ENCODE assay signal across 1 cellular context in genomic region chrX:110318664-110318968, GRCh38.
TF ChIP-seq lines count a peak whose summit lies in the region.

No MANE protein-coding gene starts in this region.

TF ChIP-seq in GM12878, 131 proteins besides CTCF, POLR2A, EP300 and RAD21:
- TF ChIP-seq, protein P1, sequence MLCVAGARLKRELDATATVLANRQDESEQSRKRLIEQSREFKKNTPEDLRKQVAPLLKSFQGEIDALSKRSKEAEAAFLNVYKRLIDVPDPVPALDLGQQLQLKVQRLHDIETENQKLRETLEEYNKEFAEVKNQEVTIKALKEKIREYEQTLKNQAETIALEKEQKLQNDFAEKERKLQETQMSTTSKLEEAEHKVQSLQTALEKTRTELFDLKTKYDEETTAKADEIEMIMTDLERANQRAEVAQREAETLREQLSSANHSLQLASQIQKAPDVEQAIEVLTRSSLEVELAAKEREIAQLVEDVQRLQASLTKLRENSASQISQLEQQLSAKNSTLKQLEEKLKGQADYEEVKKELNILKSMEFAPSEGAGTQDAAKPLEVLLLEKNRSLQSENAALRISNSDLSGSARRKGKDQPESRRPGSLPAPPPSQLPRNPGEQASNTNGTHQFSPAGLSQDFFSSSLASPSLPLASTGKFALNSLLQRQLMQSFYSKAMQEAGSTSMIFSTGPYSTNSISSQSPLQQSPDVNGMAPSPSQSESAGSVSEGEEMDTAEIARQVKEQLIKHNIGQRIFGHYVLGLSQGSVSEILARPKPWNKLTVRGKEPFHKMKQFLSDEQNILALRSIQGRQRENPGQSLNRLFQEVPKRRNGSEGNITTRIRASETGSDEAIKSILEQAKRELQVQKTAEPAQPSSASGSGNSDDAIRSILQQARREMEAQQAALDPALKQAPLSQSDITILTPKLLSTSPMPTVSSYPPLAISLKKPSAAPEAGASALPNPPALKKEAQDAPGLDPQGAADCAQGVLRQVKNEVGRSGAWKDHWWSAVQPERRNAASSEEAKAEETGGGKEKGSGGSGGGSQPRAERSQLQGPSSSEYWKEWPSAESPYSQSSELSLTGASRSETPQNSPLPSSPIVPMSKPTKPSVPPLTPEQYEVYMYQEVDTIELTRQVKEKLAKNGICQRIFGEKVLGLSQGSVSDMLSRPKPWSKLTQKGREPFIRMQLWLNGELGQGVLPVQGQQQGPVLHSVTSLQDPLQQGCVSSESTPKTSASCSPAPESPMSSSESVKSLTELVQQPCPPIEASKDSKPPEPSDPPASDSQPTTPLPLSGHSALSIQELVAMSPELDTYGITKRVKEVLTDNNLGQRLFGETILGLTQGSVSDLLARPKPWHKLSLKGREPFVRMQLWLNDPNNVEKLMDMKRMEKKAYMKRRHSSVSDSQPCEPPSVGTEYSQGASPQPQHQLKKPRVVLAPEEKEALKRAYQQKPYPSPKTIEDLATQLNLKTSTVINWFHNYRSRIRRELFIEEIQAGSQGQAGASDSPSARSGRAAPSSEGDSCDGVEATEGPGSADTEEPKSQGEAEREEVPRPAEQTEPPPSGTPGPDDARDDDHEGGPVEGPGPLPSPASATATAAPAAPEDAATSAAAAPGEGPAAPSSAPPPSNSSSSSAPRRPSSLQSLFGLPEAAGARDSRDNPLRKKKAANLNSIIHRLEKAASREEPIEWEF (IDR thresholded peaks at IDR 0.05; ENCODE audit: insufficient replicate concordance, low read depth, low read length) = no peak
- TF ChIP-seq KAT2A (conservative IDR thresholded peaks at IDR 0.05; ENCODE audit: control insufficient read depth, low read depth, low read length) (no peak), IKZF1 (conservative IDR thresholded peaks at IDR 0.05) (no peak)
- TF ChIP-seq, protein P2, sequence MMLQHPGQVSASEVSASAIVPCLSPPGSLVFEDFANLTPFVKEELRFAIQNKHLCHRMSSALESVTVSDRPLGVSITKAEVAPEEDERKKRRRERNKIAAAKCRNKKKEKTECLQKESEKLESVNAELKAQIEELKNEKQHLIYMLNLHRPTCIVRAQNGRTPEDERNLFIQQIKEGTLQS (IDR thresholded peaks at IDR 0.05; ENCODE audit: borderline replicate concordance, extremely low read depth, low read depth, low read length) = no peak
